Comparison of ENCODE assay signal across 8 cellular contexts in genomic region chr2:213152065-213152794, GRCh38. TPM values are rescaled to one million over a fixed set of nuclear protein-coding genes. Genes with fewer than 3 reads are reported as not detected.
DNase-seq lines count a peak whose midpoint lies in the region; ATAC-seq and TF ChIP-seq lines count a peak whose summit lies in the region.

No MANE protein-coding gene starts in this region.

- peak overlapping the region; percentile 73 for H3K27ac ChIP-seq in naive thymus-derived CD4-positive, alpha-beta T cell (ENCODE audit: low read depth, low read length)
- H3K27ac ChIP-seq in tibial nerve = peak overlapping the region; percentile 94 to 99 (median 98)

- no peaks in the 10 kb centered on the region for H3K9me3 Mint-ChIP-seq in naive thymus-derived CD4-positive, alpha-beta T cell

- H3K36me3 ChIP-seq in naive thymus-derived CD4-positive, alpha-beta T cell (ENCODE audit: control insufficient read depth in 2 of 3, insufficient read depth in 3 of 3, low read length in 3 of 3) = peaks cover 0 to 4% (median 0%) of the 10 kb centered on the region in 3 experiments
- no peaks in the 10 kb centered on the region for H3K36me3 ChIP-seq in tibial nerve

- peaks cover 0 to 4% of the 10 kb centered on the region in 2 donors for H3K27me3 ChIP-seq in naive thymus-derived CD4-positive, alpha-beta T cell (ENCODE audit: control insufficient read depth in 2 of 2, insufficient read depth in 2 of 2, low read length in 2 of 2)
- no peaks in the 10 kb centered on the region for H3K27me3 ChIP-seq in tibial nerve

- peaks cover 6 to 47% (median 36%) of the 10 kb centered on the region in 7 donors for H3K4me1 Mint-ChIP-seq in naive thymus-derived CD4-positive, alpha-beta T cell

- H3K36me3 Mint-ChIP-seq in naive thymus-derived CD4-positive, alpha-beta T cell = no peaks in the 10 kb centered on the region

- H3K27me3 Mint-ChIP-seq in naive thymus-derived CD4-positive, alpha-beta T cell = peaks cover 47 to 72% (median 51%) of the 10 kb centered on the region in 5 donors

- TF ChIP-seq POLR2A in tibial nerve (IDR thresholded peaks at IDR 0.05) = no peak

- CTCF ChIA-PET in GM10248 (lab: Yijun Ruan, JAX) = interaction anchor here (1.0 to 3.3 kb wide), 12 partner anchors 9 to 376 kb away, joined by 3 to 32 read pairs (median 5); no protein-coding TSS in a partner anchor
- CTCF ChIA-PET in naive thymus-derived CD4-positive, alpha-beta T cell (lab: Charles Lee) = interaction anchor here (0.6 to 3.1 kb wide), 3 partner anchors 10 to 401 kb away, joined by 3 to 17 read pairs (median 4); no protein-coding TSS in a partner anchor

- POLR2A ChIA-PET in GM10248 (lab: Yijun Ruan, JAX) = no interaction called here
- POLR2A ChIA-PET in naive thymus-derived CD4-positive, alpha-beta T cell (lab: Charles Lee) = interaction anchor here (0.8 kb wide), 1 partner anchor 21 kb away, joined by 3 read pairs; no protein-coding TSS in a partner anchor

- peak; percentile 28 for ATAC-seq in HG02588 (IDR thresholded peaks at IDR 0.05; ENCODE audit: unreplicated experiment)
- peak; percentile 22 for ATAC-seq in naive thymus-derived CD4-positive, alpha-beta T cell

- peak overlapping the region; percentile 73 to 95 (median 86) for H3K4me3 Mint-ChIP-seq in naive thymus-derived CD4-positive, alpha-beta T cell

- peak; percentile 29 for DNase-seq in A172 (ENCODE audit: low spot score)
- DNase-seq in GM10248 (ENCODE audit: extremely low spot score) = peak; percentile 35
- DNase-seq in NCI-H1105 treated with DMSO at 0.1 percent for 48 hours (lab: John Stamatoyannopoulos, UW) = peak; percentile 43
- peak; percentile 10 for DNase-seq in activated T-cell treated with anti-CD3 and anti-CD28 coated beads for 4 hours
- peak; percentile 59 for DNase-seq in fibroblast of mammary gland (ENCODE audit: low read depth)
- DNase-seq in naive thymus-derived CD4-positive, alpha-beta T cell = peak in 3 of 9 donors; percentile 13 to 36 (median 29)
- peak; percentile 52 to 54 for DNase-seq in tibial nerve (ENCODE audit: low spot score in 2 of 2)

- peak overlapping the region; percentile 73 for H3K4me3 ChIP-seq in fibroblast of mammary gland (ENCODE audit: control insufficient read depth, low read depth, low read length)
- H3K4me3 ChIP-seq in naive thymus-derived CD4-positive, alpha-beta T cell (ENCODE audit: low read length) = peak overlapping the region; percentile 61
- peak overlapping the region; percentile 87 to 99 (median 92) for H3K4me3 ChIP-seq in tibial nerve

- no peaks in the 10 kb centered on the region for H3K9me3 ChIP-seq in naive thymus-derived CD4-positive, alpha-beta T cell (ENCODE audit: control insufficient read depth in 2 of 3, low read length in 3 of 3)
- H3K9me3 ChIP-seq in tibial nerve = no peaks in the 10 kb centered on the region

- TF ChIP-seq CTCF in GM10248 (IDR thresholded peaks at IDR 0.05; ENCODE audit: control extremely low read depth, extremely low read depth, low read depth, missing control alignments) (peak; percentile 26), fibroblast of mammary gland (conservative IDR thresholded peaks at IDR 0.05; ENCODE audit: control insufficient read depth, insufficient read depth, low read depth, low read length) (peak; percentile 35), tibial nerve (IDR thresholded peaks at IDR 0.05) (peak; percentile 10 to 56 (median 28))

- intact Hi-C loops in naive thymus-derived CD4-positive, alpha-beta T cell (cut with micrococcal nuclease) = loop anchor here (1.0 to 10.0 kb wide), 7 partner anchors 85 to 1659 kb away; partner anchors contain the start of genes BARD1 (in 1 of the 2) and SPAG16 (in 1 of the 2)

- 0% methylated on average over 27 to 36 of the region's 39 CpGs for WGBS in tibial nerve, 2 donors

- H3K4me1 ChIP-seq in naive thymus-derived CD4-positive, alpha-beta T cell (ENCODE audit: control insufficient read depth in 2 of 2, insufficient read depth in 2 of 2, low read length in 2 of 2) = no peaks in the 10 kb centered on the region
- peaks cover 0 to 33% (median 15%) of the 10 kb centered on the region in 4 donors for H3K4me1 ChIP-seq in tibial nerve

- peak overlapping the region in 8 of 9 donors; percentile 8 to 85 (median 61) for H3K27ac Mint-ChIP-seq in naive thymus-derived CD4-positive, alpha-beta T cell

- TF ChIP-seq EP300 in tibial nerve (IDR thresholded peaks at IDR 0.05) = peak in 1 of 2 donors; percentile 48

RNA-seq across cellular contexts. Expression of gene IKZF2, which starts 0.8 kb away (rescaled TPM):
- total RNA-seq in A172 (2014; rRNA removed; shearing (Covaris generic)) = 1.5 and 1.8 TPM in 2 replicates
- total RNA-seq in naive thymus-derived CD4-positive, alpha-beta T cell = 10 to 100 TPM in 1 of 5 experiments, 1 to 10 TPM in 4; 3.4 to 23.4 (median 7.3) TPM
- polyA plus RNA-seq in naive thymus-derived CD4-positive, alpha-beta T cell = 1 to 10 TPM in 1 of 2 donors, under 1 TPM in 1; 0.26 to 1.9 TPM
- total RNA-seq in tibial nerve = 10 to 100 TPM; 12.1 to 24.7 (median 19.0) TPM
